ENCODE assay signal across 2 cellular contexts in genomic region chr9:133113928-133114351, GRCh38.
TF ChIP-seq lines count a peak whose summit lies in the region.

No MANE protein-coding gene starts in this region.

TF ChIP-seq in HEK293, 187 proteins besides CTCF, POLR2A, EP300 and RAD21 (continued from another document and continues in another):
- TF ChIP-seq ZNF837 (tag by site-specific recombination; IDR thresholded peaks at IDR 0.05) (no peak), ZNF114 (tag by site-specific recombination; IDR thresholded peaks at IDR 0.05) (no peak), ZNF223 (tag by site-specific recombination; IDR thresholded peaks at IDR 0.05) (0 out of 2 replicates have a peak, but pooled peaks have one; percentile 17), ZNF366 (tag by site-specific recombination; conservative IDR thresholded peaks at IDR 0.05) (no peak), ZIC2 (tag by site-specific recombination; IDR thresholded peaks at IDR 0.05) (peak; percentile 54; the same call in 1 of the 2 replicates), HOXA7 (CRISPR knock-in tag; IDR thresholded peaks at IDR 0.05; ENCODE audit: borderline replicate concordance) (no peak), ZNF791 (tag by site-specific recombination; IDR thresholded peaks at IDR 0.05) (no peak), ZNF324 (tag by site-specific recombination; IDR thresholded peaks at IDR 0.05) (no peak), ZNF610 (tag by site-specific recombination; IDR thresholded peaks at IDR 0.05; ENCODE audit: borderline replicate concordance) (no peak), GLIS1 (tag by site-specific recombination; IDR thresholded peaks at IDR 0.05) (peak; percentile 65), ZNF155 (tag by site-specific recombination; IDR thresholded peaks at IDR 0.05) (no peak), ZFP3 (tag by site-specific recombination; IDR thresholded peaks at IDR 0.05; ENCODE audit: low read depth) (no peak), ZNF335 (tag by site-specific recombination; conservative IDR thresholded peaks at IDR 0.05) (no peak), OSR2 (tag by site-specific recombination; IDR thresholded peaks at IDR 0.05) (no peak), PBX3 (CRISPR knock-in tag; IDR thresholded peaks at IDR 0.05) (no peak)
- TF ChIP-seq, protein P1, sequence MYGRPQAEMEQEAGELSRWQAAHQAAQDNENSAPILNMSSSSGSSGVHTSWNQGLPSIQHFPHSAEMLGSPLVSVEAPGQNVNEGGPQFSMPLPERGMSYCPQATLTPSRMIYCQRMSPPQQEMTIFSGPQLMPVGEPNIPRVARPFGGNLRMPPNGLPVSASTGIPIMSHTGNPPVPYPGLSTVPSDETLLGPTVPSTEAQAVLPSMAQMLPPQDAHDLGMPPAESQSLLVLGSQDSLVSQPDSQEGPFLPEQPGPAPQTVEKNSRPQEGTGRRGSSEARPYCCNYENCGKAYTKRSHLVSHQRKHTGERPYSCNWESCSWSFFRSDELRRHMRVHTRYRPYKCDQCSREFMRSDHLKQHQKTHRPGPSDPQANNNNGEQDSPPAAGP (tag by site-specific recombination; IDR thresholded peaks at IDR 0.05) = no peak
- TF ChIP-seq, protein P2, sequence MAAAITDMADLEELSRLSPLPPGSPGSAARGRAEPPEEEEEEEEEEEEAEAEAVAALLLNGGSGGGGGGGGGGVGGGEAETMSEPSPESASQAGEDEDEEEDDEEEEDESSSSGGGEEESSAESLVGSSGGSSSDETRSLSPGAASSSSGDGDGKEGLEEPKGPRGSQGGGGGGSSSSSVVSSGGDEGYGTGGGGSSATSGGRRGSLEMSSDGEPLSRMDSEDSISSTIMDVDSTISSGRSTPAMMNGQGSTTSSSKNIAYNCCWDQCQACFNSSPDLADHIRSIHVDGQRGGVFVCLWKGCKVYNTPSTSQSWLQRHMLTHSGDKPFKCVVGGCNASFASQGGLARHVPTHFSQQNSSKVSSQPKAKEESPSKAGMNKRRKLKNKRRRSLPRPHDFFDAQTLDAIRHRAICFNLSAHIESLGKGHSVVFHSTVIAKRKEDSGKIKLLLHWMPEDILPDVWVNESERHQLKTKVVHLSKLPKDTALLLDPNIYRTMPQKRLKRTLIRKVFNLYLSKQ (tag by site-specific recombination; IDR thresholded peaks at IDR 0.05; ENCODE audit: borderline replicate concordance) = no peak
- TF ChIP-seq, protein P3, sequence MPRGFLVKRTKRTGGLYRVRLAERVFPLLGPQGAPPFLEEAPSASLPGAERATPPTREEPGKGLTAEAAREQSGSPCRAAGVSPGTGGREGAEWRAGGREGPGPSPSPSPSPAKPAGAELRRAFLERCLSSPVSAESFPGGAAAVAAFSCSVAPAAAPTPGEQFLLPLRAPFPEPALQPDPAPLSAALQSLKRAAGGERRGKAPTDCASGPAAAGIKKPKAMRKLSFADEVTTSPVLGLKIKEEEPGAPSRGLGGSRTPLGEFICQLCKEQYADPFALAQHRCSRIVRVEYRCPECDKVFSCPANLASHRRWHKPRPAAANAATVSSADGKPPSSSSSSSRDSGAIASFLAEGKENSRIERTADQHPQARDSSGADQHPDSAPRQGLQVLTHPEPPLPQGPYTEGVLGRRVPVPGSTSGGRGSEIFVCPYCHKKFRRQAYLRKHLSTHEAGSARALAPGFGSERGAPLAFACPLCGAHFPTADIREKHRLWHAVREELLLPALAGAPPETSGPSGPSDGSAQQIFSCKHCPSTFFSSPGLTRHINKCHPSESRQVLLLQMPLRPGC (tag by site-specific recombination; IDR thresholded peaks at IDR 0.05) = no peak
- TF ChIP-seq, protein P4, sequence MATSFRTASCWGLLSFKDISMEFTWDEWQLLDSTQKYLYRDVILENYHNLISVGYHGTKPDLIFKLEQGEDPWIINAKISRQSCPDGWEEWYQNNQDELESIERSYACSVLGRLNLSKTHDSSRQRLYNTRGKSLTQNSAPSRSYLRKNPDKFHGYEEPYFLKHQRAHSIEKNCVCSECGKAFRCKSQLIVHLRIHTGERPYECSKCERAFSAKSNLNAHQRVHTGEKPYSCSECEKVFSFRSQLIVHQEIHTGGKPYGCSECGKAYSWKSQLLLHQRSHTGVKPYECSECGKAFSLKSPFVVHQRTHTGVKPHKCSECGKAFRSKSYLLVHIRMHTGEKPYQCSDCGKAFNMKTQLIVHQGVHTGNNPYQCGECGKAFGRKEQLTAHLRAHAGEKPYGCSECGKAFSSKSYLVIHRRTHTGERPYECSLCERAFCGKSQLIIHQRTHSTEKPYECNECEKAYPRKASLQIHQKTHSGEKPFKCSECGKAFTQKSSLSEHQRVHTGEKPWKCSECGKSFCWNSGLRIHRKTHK (tag by site-specific recombination; IDR thresholded peaks at IDR 0.05) = no peak

TF ChIP-seq in SK-N-SH, 30 proteins besides CTCF, POLR2A, EP300 and RAD21 (continued from another document):
- TF ChIP-seq, protein P5, sequence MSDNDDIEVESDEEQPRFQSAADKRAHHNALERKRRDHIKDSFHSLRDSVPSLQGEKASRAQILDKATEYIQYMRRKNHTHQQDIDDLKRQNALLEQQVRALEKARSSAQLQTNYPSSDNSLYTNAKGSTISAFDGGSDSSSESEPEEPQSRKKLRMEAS (IDR thresholded peaks at IDR 0.05; ENCODE audit: low read depth) = no peak
- peak; percentile 27 for TF ChIP-seq CHD2 (IDR thresholded peaks at IDR 0.05; ENCODE audit: low read length, partially characterized antibody)
- TF ChIP-seq FOXJ3 (CRISPR knock-in tag; IDR thresholded peaks at IDR 0.05) = peak; percentile 58
- peak; percentile 79 for TF ChIP-seq USF1 (IDR thresholded peaks at IDR 0.05; ENCODE audit: borderline replicate concordance, low read depth)
- TF ChIP-seq RFX5 (IDR thresholded peaks at IDR 0.05; ENCODE audit: low read length) = no peak
- peak; percentile 73; the same call in 1 of the 2 replicates for TF ChIP-seq MXI1 (IDR thresholded peaks at IDR 0.05; ENCODE audit: low read depth, low read length)
- TF ChIP-seq, protein P6, sequence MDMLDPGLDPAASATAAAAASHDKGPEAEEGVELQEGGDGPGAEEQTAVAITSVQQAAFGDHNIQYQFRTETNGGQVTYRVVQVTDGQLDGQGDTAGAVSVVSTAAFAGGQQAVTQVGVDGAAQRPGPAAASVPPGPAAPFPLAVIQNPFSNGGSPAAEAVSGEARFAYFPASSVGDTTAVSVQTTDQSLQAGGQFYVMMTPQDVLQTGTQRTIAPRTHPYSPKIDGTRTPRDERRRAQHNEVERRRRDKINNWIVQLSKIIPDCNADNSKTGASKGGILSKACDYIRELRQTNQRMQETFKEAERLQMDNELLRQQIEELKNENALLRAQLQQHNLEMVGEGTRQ (IDR thresholded peaks at IDR 0.05; ENCODE audit: borderline replicate concordance, low read depth, low read length) = 0 out of 2 replicates have a peak, but pooled peaks have one; percentile 9
- TF ChIP-seq RCOR1 (IDR thresholded peaks at IDR 0.05; ENCODE audit: low read length) = no peak
